11 cellular contexts compared by ENCODE assay signal in genomic region chr9:4743131-4743875, GRCh38. TPM values are rescaled to one million over a fixed set of nuclear protein-coding genes. Genes with fewer than 3 reads are reported as not detected.
DNase-seq lines count a peak whose midpoint lies in the region; ATAC-seq and TF ChIP-seq lines count a peak whose summit lies in the region.
"Had no signal": no experiment of that assay in that cellular context is flagged by ENCODE, and none has a peak within 500 bp of the region (broad histone marks: within the 10 kb centered on the region; RNA-seq: fewer than 3 reads in every experiment).

No MANE protein-coding gene starts in this region.

- H2AFZ ChIP-seq in H9 (ENCODE audit: low read length) = no peak overlapping the region

- H3K27me3 ChIP-seq in CD4-positive, CD25-positive, alpha-beta regulatory T cell (ENCODE audit: control insufficient read depth, insufficient read depth, low read length) = no peaks in the 10 kb centered on the region
- H3K27me3 ChIP-seq in H9 (ENCODE audit: insufficient read depth, low read length) (no peaks in the 10 kb centered on the region), adrenal gland (no peaks in the 10 kb centered on the region)

- H3K4ac ChIP-seq in H9 (ENCODE audit: low read depth, low read length) = no peak overlapping the region

- WGBS in H9 (ENCODE audit: extremely low coverage, insufficient read length, low lambda C conversion rate) = no CpG with 5 or more reads among the region's 5 CpGs
- WGBS in adrenal gland, 4 donors = 71 to 82% (median 74%) methylated on average over 5 of the region's 5 CpGs

- H3K79me1 ChIP-seq in H9 (ENCODE audit: insufficient read depth, low read depth, low read length, poor library complexity, severe bottlenecking) = no peaks in the 10 kb centered on the region

- H3K4me2 ChIP-seq in H9 (ENCODE audit: insufficient read depth, insufficient read length, low read length) = no peak overlapping the region

- H2BK20ac ChIP-seq in H9 (ENCODE audit: low read depth, low read length, poor library complexity, severe bottlenecking) = no peak overlapping the region

- no peak overlapping the region for H2BK12ac ChIP-seq in H9 (ENCODE audit: insufficient read length, low read depth, low read length)

- H3K14ac ChIP-seq in H9 (ENCODE audit: insufficient read depth, low read length) = no peak overlapping the region

- no peak overlapping the region for H3K18ac ChIP-seq in H9 (ENCODE audit: insufficient read length, low read depth, low read length)

- H2BK120ac ChIP-seq in H9 (ENCODE audit: low read depth, low read length, poor library complexity, severe bottlenecking) = no peak overlapping the region

- peaks cover 11% of the 10 kb centered on the region for H3K23me2 ChIP-seq in H9 (ENCODE audit: insufficient read length, low read depth, low read length, poor library complexity, severe bottlenecking)

- H4K5ac ChIP-seq in H9 (ENCODE audit: insufficient read length, low read depth, low read length) = no peak overlapping the region

- no peak for TF ChIP-seq POLR2A in adrenal gland (IDR thresholded peaks at IDR 0.05)

- H3K36me3 Mint-ChIP-seq in CD4-positive, CD25-positive, alpha-beta regulatory T cell = no peaks in the 10 kb centered on the region
- H3K36me3 Mint-ChIP-seq in H9 (ENCODE audit: insufficient read depth in 1 of 3, low read depth in 3 of 3) (peaks cover 0 to 3% (median 0%) of the 10 kb centered on the region in 3 experiments; a peak in 4 of 7 replicates), brain (peaks cover 5% of the 10 kb centered on the region), mesothelial cell of epicardium (no peaks in the 10 kb centered on the region)

- H3K79me2 ChIP-seq in H9 (ENCODE audit: insufficient read depth, low read length) = no peaks in the 10 kb centered on the region; the same call in 1 of the 2 replicates

- no peaks in the 10 kb centered on the region for H4K20me1 ChIP-seq in H9 (ENCODE audit: control insufficient read depth, insufficient read depth, insufficient read length)

- H3K56ac ChIP-seq in H9 (ENCODE audit: insufficient read length, low read depth, low read length) = no peak overlapping the region

- H2AK5ac ChIP-seq in H9 (ENCODE audit: insufficient read length, low read length) = no peak overlapping the region

- DNase-seq in CD4-positive, CD25-positive, alpha-beta regulatory T cell = no peak
- DNase-seq in H9 (no peak), mesothelial cell of epicardium (ENCODE audit: low spot score in 2 of 2, unreplicated experiment in 2 of 2) (no peak), NCI-H2196 treated with DMSO at 0.1 percent for 48 hours (lab: John Stamatoyannopoulos, UW; ENCODE audit: unreplicated experiment) (no peak), midbrain (lab: John Stamatoyannopoulos, UW) (no peak), adrenal gland (no peak)
- DNase-seq: activated CD4-positive, CD25-positive, alpha-beta regulatory T cell treated with anti-CD3 and anti-CD28 coated beads, Interleukin-2, amount 50 U/mL, for 72 hours; activated naive CD8-positive, alpha-beta T cell treated with anti-CD3 and anti-CD28 coated beads, Interleukin-2, amount 50 U/mL, for 24 hours; NCI-H345 had no signal

- no peaks in the 10 kb centered on the region for H3K9me3 ChIP-seq in CD4-positive, CD25-positive, alpha-beta regulatory T cell (ENCODE audit: control insufficient read depth in 2 of 2, low read length in 2 of 2)
- H3K9me3 ChIP-seq in H9 (ENCODE audit: control insufficient read depth, low read depth, low read length) (no peaks in the 10 kb centered on the region), adrenal gland (replicated peaks in 1 of 3) (no peaks in the 10 kb centered on the region)

- H3K4me1 ChIP-seq in CD4-positive, CD25-positive, alpha-beta regulatory T cell (ENCODE audit: control insufficient read depth, insufficient read depth, low read length, poor library complexity, severe bottlenecking) = peaks cover 32% of the 10 kb centered on the region
- H3K4me1 ChIP-seq in H9 (ENCODE audit: insufficient read depth, low read length) = peaks cover 10% of the 10 kb centered on the region; the same call in 1 of the 2 replicates
- peaks cover 25% of the 10 kb centered on the region in 2 donors for H3K4me1 ChIP-seq in adrenal gland (replicated peaks in 1 of 2)

- H3K4me3 ChIP-seq in CD4-positive, CD25-positive, alpha-beta regulatory T cell (ENCODE audit: low read depth, low read length) = no peak overlapping the region
- no peak overlapping the region for H3K4me3 ChIP-seq in adrenal gland

- no peak overlapping the region for H3K9ac ChIP-seq in H9 (ENCODE audit: extremely low read depth, insufficient read length, low read length)

- peak overlapping the region; percentile 8 to 19 (median 11) for H3K27ac Mint-ChIP-seq in CD4-positive, CD25-positive, alpha-beta regulatory T cell
- peak overlapping the region in 2 of 3 experiments; percentile 40 to 56; a peak in 4 of 7 replicates for H3K27ac Mint-ChIP-seq in H9
- peak overlapping the region; percentile 31 to 97 (median 82) for H3K27ac Mint-ChIP-seq in brain
- H3K27ac Mint-ChIP-seq in mesothelial cell of epicardium = peak overlapping the region; percentile 54
- H3K27ac Mint-ChIP-seq: activated naive CD8-positive, alpha-beta T cell treated with anti-CD3 and anti-CD28 coated beads, Interleukin-2, amount 50 U/mL, for 24 hours had no signal

- no peaks in the 10 kb centered on the region for H3K27me3 Mint-ChIP-seq in CD4-positive, CD25-positive, alpha-beta regulatory T cell
- no peaks in the 10 kb centered on the region for H3K27me3 Mint-ChIP-seq in H9 (ENCODE audit: low read depth)
- peaks cover 11% of the 10 kb centered on the region for H3K27me3 Mint-ChIP-seq in brain
- no peaks in the 10 kb centered on the region for H3K27me3 Mint-ChIP-seq in mesothelial cell of epicardium (ENCODE audit: low read depth)
- H3K27me3 Mint-ChIP-seq: activated naive CD8-positive, alpha-beta T cell treated with anti-CD3 and anti-CD28 coated beads, Interleukin-2, amount 50 U/mL, for 24 hours had no signal

- no peak overlapping the region for H4K8ac ChIP-seq in H9 (replicated peaks; ENCODE audit: insufficient read length, low read depth, low read length)

- H2BK15ac ChIP-seq in H9 (ENCODE audit: low read depth, low read length) = no peak overlapping the region

- no peak overlapping the region for H2BK5ac ChIP-seq in H9 (ENCODE audit: insufficient read length, low read length)

- no peak overlapping the region for H3K27ac ChIP-seq in CD4-positive, CD25-positive, alpha-beta regulatory T cell (ENCODE audit: insufficient read depth, low read length, poor library complexity, severe bottlenecking)
- H3K27ac ChIP-seq in H9 (ENCODE audit: insufficient read length, low read depth, low read length) (no peak overlapping the region), adrenal gland (no peak overlapping the region)

- no peak overlapping the region for H3K23ac ChIP-seq in H9 (ENCODE audit: insufficient read length, low read depth, low read length)

- ATAC-seq in CD4-positive, CD25-positive, alpha-beta regulatory T cell (ENCODE audit: low read depth in 2 of 2) = no peak
- ATAC-seq in GM21423 (IDR thresholded peaks at IDR 0.05; ENCODE audit: unreplicated experiment) = no peak
- ATAC-seq: activated naive CD8-positive, alpha-beta T cell treated with anti-CD3 and anti-CD28 coated beads, Interleukin-2, amount 50 U/mL, for 24 hours had no signal

- H3K9me3 Mint-ChIP-seq in CD4-positive, CD25-positive, alpha-beta regulatory T cell = no peaks in the 10 kb centered on the region
- H3K9me3 Mint-ChIP-seq in H9 (no peaks in the 10 kb centered on the region), brain (no peaks in the 10 kb centered on the region), mesothelial cell of epicardium (no peaks in the 10 kb centered on the region)

- H3K4me3 Mint-ChIP-seq in CD4-positive, CD25-positive, alpha-beta regulatory T cell = peak overlapping the region; percentile 17 to 99 (median 62)
- H3K4me3 Mint-ChIP-seq in H9 = peak overlapping the region; percentile 12 to 18; a peak in 4 of 5 replicates
- H3K4me3 Mint-ChIP-seq in brain = peak overlapping the region; percentile 36 to 92 (median 72)
- peak overlapping the region; percentile 3 for H3K4me3 Mint-ChIP-seq in mesothelial cell of epicardium

- peaks cover 7 to 28% (median 18%) of the 10 kb centered on the region in 4 donors for H3K4me1 Mint-ChIP-seq in CD4-positive, CD25-positive, alpha-beta regulatory T cell
- peaks cover 29 to 36% of the 10 kb centered on the region in 2 experiments for H3K4me1 Mint-ChIP-seq in H9
- H3K4me1 Mint-ChIP-seq in brain = peaks cover 47% of the 10 kb centered on the region
- peaks cover 26% of the 10 kb centered on the region for H3K4me1 Mint-ChIP-seq in mesothelial cell of epicardium

- no peaks in the 10 kb centered on the region for H3K36me3 ChIP-seq in CD4-positive, CD25-positive, alpha-beta regulatory T cell (ENCODE audit: control insufficient read depth, insufficient read depth, low read length)
- no peaks in the 10 kb centered on the region for H3K36me3 ChIP-seq in adrenal gland (replicated peaks in 1 of 2)

- H3T11ph ChIP-seq in H9 (ENCODE audit: low read length) = no peak overlapping the region

- TF ChIP-seq CTCF in H9 (conservative IDR thresholded peaks at IDR 0.05) (no peak), brain (conservative IDR thresholded peaks at IDR 0.05) (no peak), mesothelial cell of epicardium (IDR thresholded peaks at IDR 0.05; ENCODE audit: unreplicated experiment) (no peak), adrenal gland (IDR thresholded peaks at IDR 0.05) (no peak)

- no peak overlapping the region for H4K91ac ChIP-seq in H9 (ENCODE audit: insufficient read length, low read depth, low read length)

- intact Hi-C loops in adrenal gland (cut with DNase I) = loop anchor here in 1 of 2 donors (5.0 kb wide), 2 partner anchors 81 to 361 kb away; partner anchors contain the start of gene PLPP6

RNA-seq across cellular contexts. Expression of gene AK3, which starts 2.3 kb away (rescaled TPM):
- total RNA-seq in CD4-positive, CD25-positive, alpha-beta regulatory T cell = 21.7 TPM
- 10 to 100 TPM; 38.0 to 47.3 (median 42.5) TPM for polyA plus RNA-seq in CD4-positive, CD25-positive, alpha-beta regulatory T cell
- total RNA-seq in H9 (2021) (41.5 and 42.7 TPM in 2 replicates), mesothelial cell of epicardium (48.5 to 57.2 TPM (median 54.2 TPM) in 3 replicates), adrenal gland (100 to 1,000 TPM in 6 of 8 donors, 10 to 100 TPM in 2; 86.2 to 237 (median 113) TPM)
- polyA plus RNA-seq in brain (ENCODE audit: insufficient read depth, low read depth, low replicate concordance) (34.2 TPM), adrenal gland (100 to 1,000 TPM in 1 of 3 donors, 10 to 100 TPM in 2; 31.6 to 132 (median 36.3) TPM)

RNA-seq across cellular contexts. Expression of gene RCL1, which starts 49.4 kb away (rescaled TPM):
- total RNA-seq in CD4-positive, CD25-positive, alpha-beta regulatory T cell = 27.9 TPM
- 10 to 100 TPM; 13.3 to 19.2 (median 14.5) TPM for polyA plus RNA-seq in CD4-positive, CD25-positive, alpha-beta regulatory T cell
- total RNA-seq in H9 (2021) = 34.4 and 34.5 TPM in 2 replicates
- polyA plus RNA-seq in brain (ENCODE audit: insufficient read depth, low read depth, low replicate concordance) = 11.1 TPM
- 21.2 to 22.8 TPM (median 21.4 TPM) in 3 replicates for total RNA-seq in mesothelial cell of epicardium
- 10 to 100 TPM; 16.9 to 33.4 (median 24.5) TPM for total RNA-seq in adrenal gland
- 10 to 100 TPM; 15.4 to 22.6 (median 17.9) TPM for polyA plus RNA-seq in adrenal gland

Comparison
In these comparisons a context has a peak if more than half of its experiments do, and no peak if none do; other contexts are left out.
1. H3K27ac Mint-ChIP-seq: peak in every context shown above with its lines; median percentile 82 in brain; 54 in mesothelial cell of epicardium; 48 in H9; 11 in CD4-positive, CD25-positive, alpha-beta regulatory T cell.
2. H3K4me3 Mint-ChIP-seq: peak in every context shown above with its lines; median percentile 72 in brain; 62 in CD4-positive, CD25-positive, alpha-beta regulatory T cell; 15 in H9; 3 in mesothelial cell of epicardium.